1 cellular context compared by ENCODE assay signal in the genomic region with DNA sequence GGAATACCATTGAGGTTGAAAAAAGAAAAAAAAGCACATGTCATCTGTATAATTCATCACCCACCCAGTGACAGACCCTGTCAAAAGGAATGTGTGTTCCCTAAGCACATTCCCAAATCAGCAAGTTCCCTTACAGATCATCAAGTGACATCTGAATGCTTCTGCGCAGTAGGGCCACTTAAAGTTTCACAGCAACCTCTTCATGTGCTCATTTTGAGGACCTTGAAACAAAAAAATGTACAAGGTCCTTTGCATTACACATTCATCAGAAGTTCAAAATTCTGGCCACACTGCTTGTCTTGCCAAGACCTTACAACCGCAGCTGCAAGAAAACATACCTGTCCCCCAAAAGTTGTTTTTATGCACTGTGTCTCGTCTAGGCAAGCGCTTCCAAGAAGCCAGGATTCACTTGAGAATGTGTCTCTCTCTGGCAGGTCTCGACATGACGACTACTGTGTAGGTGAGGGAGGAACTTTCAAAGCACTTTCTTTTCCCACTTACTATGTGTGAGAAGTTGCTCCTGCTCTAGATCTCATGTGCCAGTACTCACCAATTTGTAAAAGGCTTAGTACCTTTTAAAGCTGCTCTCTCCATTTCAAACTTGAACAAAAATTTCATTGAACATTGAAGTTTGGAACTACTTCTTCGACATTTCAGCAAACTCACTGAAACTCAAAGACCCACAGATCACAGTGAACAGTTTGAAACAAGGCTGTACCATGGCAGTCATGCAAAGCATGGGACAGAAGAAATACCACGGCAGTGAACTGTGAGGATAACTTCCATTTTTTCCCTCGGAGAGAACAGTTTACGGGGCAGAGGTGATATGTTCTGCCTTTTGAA.
TF ChIP-seq lines count a peak whose summit lies in the region.

No MANE protein-coding gene starts in this region.

TF ChIP-seq in K562, 482 proteins besides CTCF, POLR2A, EP300 and RAD21 (continued from another document and continues in another):
- TF ChIP-seq, protein P1, sequence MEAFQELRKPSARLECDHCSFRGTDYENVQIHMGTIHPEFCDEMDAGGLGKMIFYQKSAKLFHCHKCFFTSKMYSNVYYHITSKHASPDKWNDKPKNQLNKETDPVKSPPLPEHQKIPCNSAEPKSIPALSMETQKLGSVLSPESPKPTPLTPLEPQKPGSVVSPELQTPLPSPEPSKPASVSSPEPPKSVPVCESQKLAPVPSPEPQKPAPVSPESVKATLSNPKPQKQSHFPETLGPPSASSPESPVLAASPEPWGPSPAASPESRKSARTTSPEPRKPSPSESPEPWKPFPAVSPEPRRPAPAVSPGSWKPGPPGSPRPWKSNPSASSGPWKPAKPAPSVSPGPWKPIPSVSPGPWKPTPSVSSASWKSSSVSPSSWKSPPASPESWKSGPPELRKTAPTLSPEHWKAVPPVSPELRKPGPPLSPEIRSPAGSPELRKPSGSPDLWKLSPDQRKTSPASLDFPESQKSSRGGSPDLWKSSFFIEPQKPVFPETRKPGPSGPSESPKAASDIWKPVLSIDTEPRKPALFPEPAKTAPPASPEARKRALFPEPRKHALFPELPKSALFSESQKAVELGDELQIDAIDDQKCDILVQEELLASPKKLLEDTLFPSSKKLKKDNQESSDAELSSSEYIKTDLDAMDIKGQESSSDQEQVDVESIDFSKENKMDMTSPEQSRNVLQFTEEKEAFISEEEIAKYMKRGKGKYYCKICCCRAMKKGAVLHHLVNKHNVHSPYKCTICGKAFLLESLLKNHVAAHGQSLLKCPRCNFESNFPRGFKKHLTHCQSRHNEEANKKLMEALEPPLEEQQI (IDR thresholded peaks at IDR 0.05): no peak
- TF ChIP-seq CEBPB (tag; IDR thresholded peaks at IDR 0.05) (no peak), ATF7 (IDR thresholded peaks at IDR 0.05) (no peak), NFXL1 (CRISPR knock-in tag; IDR thresholded peaks at IDR 0.05) (0 out of 2 replicates have a peak, but pooled peaks have one; percentile 30), RBFOX2 (IDR thresholded peaks at IDR 0.05; ENCODE audit: low read depth, low read length) (peak; percentile 45), ILK (tag; IDR thresholded peaks at IDR 0.05; ENCODE audit: borderline replicate concordance, low read depth) (no peak), MXI1 (IDR thresholded peaks at IDR 0.05; ENCODE audit: low read depth, low read length) (no peak), CREB1 (IDR thresholded peaks at IDR 0.05) (no peak), CREB1 (CRISPR knock-in tag; IDR thresholded peaks at IDR 0.05) (0 out of 2 replicates have a peak, but pooled peaks have one; percentile 6), GABPB1 (CRISPR knock-in tag; IDR thresholded peaks at IDR 0.05) (peak; percentile 48; the same call in 1 of the 2 replicates), SNIP1 (IDR thresholded peaks at IDR 0.05; ENCODE audit: low read depth) (no peak), MEF2A (IDR thresholded peaks at IDR 0.05; ENCODE audit: control insufficient read depth, low read depth, low read length) (no peak), ZNF140 (CRISPR knock-in tag; IDR thresholded peaks at IDR 0.05) (no peak), SMARCB1 (IDR thresholded peaks at IDR 0.05; ENCODE audit: insufficient read length, low read depth) (no peak), MECOM (CRISPR knock-in tag; IDR thresholded peaks at IDR 0.05) (no peak), CSDE1 (IDR thresholded peaks at IDR 0.05) (no peak), ZBTB8A (IDR thresholded peaks at IDR 0.05; ENCODE audit: partially characterized antibody) (no peak), PCBP2 (IDR thresholded peaks at IDR 0.05; ENCODE audit: low read depth, low read length, poor library complexity, severe bottlenecking) (no peak), GABPA (tag; conservative IDR thresholded peaks at IDR 0.05; ENCODE audit: low read depth) (no peak), ELF4 (CRISPR knock-in tag; IDR thresholded peaks at IDR 0.05) (no peak), SMAD2 (IDR thresholded peaks at IDR 0.05; ENCODE audit: low read depth, low read length) (no peak), ARHGAP35 (IDR thresholded peaks at IDR 0.05; ENCODE audit: partially characterized antibody) (no peak), CREM (IDR thresholded peaks at IDR 0.05; ENCODE audit: low read depth) (no peak)
- TF ChIP-seq, protein P2, sequence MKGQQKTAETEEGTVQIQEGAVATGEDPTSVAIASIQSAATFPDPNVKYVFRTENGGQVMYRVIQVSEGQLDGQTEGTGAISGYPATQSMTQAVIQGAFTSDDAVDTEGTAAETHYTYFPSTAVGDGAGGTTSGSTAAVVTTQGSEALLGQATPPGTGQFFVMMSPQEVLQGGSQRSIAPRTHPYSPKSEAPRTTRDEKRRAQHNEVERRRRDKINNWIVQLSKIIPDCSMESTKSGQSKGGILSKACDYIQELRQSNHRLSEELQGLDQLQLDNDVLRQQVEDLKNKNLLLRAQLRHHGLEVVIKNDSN (CRISPR knock-in tag; IDR thresholded peaks at IDR 0.05): no peak
- TF ChIP-seq, protein P3, sequence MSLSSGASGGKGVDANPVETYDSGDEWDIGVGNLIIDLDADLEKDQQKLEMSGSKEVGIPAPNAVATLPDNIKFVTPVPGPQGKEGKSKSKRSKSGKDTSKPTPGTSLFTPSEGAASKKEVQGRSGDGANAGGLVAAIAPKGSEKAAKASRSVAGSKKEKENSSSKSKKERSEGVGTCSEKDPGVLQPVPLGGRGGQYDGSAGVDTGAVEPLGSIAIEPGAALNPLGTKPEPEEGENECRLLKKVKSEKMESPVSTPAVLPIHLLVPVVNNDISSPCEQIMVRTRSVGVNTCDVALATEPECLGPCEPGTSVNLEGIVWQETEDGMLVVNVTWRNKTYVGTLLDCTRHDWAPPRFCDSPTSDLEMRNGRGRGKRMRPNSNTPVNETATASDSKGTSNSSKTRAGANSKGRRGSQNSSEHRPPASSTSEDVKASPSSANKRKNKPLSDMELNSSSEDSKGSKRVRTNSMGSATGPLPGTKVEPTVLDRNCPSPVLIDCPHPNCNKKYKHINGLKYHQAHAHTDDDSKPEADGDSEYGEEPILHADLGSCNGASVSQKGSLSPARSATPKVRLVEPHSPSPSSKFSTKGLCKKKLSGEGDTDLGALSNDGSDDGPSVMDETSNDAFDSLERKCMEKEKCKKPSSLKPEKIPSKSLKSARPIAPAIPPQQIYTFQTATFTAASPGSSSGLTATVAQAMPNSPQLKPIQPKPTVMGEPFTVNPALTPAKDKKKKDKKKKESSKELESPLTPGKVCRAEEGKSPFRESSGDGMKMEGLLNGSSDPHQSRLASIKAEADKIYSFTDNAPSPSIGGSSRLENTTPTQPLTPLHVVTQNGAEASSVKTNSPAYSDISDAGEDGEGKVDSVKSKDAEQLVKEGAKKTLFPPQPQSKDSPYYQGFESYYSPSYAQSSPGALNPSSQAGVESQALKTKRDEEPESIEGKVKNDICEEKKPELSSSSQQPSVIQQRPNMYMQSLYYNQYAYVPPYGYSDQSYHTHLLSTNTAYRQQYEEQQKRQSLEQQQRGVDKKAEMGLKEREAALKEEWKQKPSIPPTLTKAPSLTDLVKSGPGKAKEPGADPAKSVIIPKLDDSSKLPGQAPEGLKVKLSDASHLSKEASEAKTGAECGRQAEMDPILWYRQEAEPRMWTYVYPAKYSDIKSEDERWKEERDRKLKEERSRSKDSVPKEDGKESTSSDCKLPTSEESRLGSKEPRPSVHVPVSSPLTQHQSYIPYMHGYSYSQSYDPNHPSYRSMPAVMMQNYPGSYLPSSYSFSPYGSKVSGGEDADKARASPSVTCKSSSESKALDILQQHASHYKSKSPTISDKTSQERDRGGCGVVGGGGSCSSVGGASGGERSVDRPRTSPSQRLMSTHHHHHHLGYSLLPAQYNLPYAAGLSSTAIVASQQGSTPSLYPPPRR (CRISPR knock-in tag; IDR thresholded peaks at IDR 0.05; ENCODE audit: borderline replicate concordance): no peak
- TF ChIP-seq, protein P4, sequence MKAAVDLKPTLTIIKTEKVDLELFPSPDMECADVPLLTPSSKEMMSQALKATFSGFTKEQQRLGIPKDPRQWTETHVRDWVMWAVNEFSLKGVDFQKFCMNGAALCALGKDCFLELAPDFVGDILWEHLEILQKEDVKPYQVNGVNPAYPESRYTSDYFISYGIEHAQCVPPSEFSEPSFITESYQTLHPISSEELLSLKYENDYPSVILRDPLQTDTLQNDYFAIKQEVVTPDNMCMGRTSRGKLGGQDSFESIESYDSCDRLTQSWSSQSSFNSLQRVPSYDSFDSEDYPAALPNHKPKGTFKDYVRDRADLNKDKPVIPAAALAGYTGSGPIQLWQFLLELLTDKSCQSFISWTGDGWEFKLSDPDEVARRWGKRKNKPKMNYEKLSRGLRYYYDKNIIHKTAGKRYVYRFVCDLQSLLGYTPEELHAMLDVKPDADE (conservative IDR thresholded peaks at IDR 0.05; ENCODE audit: control insufficient read depth, low read depth, low read length): no peak
- TF ChIP-seq, protein P5, sequence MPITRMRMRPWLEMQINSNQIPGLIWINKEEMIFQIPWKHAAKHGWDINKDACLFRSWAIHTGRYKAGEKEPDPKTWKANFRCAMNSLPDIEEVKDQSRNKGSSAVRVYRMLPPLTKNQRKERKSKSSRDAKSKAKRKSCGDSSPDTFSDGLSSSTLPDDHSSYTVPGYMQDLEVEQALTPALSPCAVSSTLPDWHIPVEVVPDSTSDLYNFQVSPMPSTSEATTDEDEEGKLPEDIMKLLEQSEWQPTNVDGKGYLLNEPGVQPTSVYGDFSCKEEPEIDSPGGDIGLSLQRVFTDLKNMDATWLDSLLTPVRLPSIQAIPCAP (CRISPR knock-in tag; IDR thresholded peaks at IDR 0.05; ENCODE audit: borderline replicate concordance): no peak
- TF ChIP-seq, protein P6, sequence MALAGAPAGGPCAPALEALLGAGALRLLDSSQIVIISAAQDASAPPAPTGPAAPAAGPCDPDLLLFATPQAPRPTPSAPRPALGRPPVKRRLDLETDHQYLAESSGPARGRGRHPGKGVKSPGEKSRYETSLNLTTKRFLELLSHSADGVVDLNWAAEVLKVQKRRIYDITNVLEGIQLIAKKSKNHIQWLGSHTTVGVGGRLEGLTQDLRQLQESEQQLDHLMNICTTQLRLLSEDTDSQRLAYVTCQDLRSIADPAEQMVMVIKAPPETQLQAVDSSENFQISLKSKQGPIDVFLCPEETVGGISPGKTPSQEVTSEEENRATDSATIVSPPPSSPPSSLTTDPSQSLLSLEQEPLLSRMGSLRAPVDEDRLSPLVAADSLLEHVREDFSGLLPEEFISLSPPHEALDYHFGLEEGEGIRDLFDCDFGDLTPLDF (CRISPR knock-in tag; IDR thresholded peaks at IDR 0.05): 0 out of 2 replicates have a peak, but pooled peaks have one; percentile 21
- TF ChIP-seq, protein P7, sequence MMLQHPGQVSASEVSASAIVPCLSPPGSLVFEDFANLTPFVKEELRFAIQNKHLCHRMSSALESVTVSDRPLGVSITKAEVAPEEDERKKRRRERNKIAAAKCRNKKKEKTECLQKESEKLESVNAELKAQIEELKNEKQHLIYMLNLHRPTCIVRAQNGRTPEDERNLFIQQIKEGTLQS (IDR thresholded peaks at IDR 0.05): no peak
- TF ChIP-seq, protein P7 (CRISPR knock-in tag; conservative IDR thresholded peaks at IDR 0.05): no peak
- TF ChIP-seq, protein P8, sequence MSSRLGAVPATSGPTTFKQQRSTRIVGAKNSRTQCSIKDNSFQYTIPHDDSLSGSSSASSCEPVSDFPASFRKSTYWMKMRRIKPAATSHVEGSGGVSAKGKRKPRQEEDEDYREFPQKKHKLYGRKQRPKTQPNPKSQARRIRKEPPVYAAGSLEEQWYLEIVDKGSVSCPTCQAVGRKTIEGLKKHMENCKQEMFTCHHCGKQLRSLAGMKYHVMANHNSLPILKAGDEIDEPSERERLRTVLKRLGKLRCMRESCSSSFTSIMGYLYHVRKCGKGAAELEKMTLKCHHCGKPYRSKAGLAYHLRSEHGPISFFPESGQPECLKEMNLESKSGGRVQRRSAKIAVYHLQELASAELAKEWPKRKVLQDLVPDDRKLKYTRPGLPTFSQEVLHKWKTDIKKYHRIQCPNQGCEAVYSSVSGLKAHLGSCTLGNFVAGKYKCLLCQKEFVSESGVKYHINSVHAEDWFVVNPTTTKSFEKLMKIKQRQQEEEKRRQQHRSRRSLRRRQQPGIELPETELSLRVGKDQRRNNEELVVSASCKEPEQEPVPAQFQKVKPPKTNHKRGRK (tag; IDR thresholded peaks at IDR 0.05): no peak
